Comparison of ENCODE assay signal across 13 cellular contexts in the genomic region with DNA sequence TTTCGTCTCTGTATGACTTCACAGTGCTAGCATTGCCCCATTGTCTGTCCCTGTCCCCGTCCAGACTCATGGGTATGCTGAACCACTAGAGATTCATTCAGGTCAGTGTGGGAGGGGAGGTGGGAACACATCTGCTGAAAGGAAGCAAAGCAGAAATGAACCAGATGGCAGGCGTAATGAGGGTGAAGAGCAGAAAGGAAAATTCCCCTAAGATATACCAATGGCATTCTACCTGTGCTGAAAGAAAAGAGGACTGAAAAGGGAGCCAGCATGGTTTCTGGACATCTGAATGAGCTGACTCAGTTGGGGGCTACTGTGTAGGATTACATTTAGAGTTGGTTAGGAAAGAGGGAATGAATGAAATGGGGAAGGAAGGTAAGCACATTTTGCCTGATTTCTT.
"Had no signal": no experiment of that assay in that cellular context is flagged by ENCODE, and none has a peak within 500 bp of the region (broad histone marks: within the 10 kb centered on the region; RNA-seq: fewer than 3 reads in every experiment).

No MANE protein-coding gene starts in this region.

- H3K36me3 ChIP-seq: brain microvascular endothelial cell had no signal

- DNase-seq: activated CD4-positive, alpha-beta T cell treated with anti-CD3 and anti-CD28 coated beads, Interleukin-2, amount 50 U/mL, for 1 hour; activated CD8-positive, alpha-beta memory T cell treated with anti-CD3 and anti-CD28 coated beads for 24 hours; activated naive CD8-positive, alpha-beta T cell treated with anti-CD3 and anti-CD28 coated beads, Interleukin-2, amount 10 ng/mL, durations not matched to agents 7 days and 5 days; brain microvascular endothelial cell; effector memory CD4-positive, alpha-beta T cell; foreskin fibroblast; head of caudate nucleus; left ventricle myocardium superior; naive thymus-derived CD8-positive, alpha-beta T cell; small intestine; stimulated activated CD4-positive, alpha-beta T cell treated with anti-CD3 and anti-CD28 coated beads, Interleukin-4, amount 100 ng/mL, for 4 hours; stimulated activated CD8-positive, alpha-beta memory T cell treated with anti-CD3 and anti-CD28 coated beads, Interleukin-4, amount 100 ng/mL, for 48 hours; stimulated activated naive CD8-positive, alpha-beta T cell treated with anti-CD3 and anti-CD28 coated beads, Interleukin-15, Interleukin-2, amounts not matched to agents 100 U/mL and 50 U/mL, for 24 hours had no signal

- FAIRE-seq: small intestine had no signal

- H3K27ac ChIP-seq: brain microvascular endothelial cell had no signal

- H3K27me3 ChIP-seq: brain microvascular endothelial cell had no signal
